8 cellular contexts compared by ENCODE assay signal in genomic region chr7:2314209-2314955, GRCh38. TPM values are rescaled to one million over a fixed set of nuclear protein-coding genes. Genes with fewer than 3 reads are reported as not detected.
DNase-seq lines count a peak whose midpoint lies in the region; ATAC-seq and TF ChIP-seq lines count a peak whose summit lies in the region.

Gene SNX8, minus strand, starts transcription at chr7:2314441. Its CDS starts 20 bp downstream, at chr7:2314421.

- H3K4me3 ChIP-seq in AG04450 (ENCODE audit: low read depth, low read length) (peak within 1 kb of the TSS; percentile 88), spleen (peak within 1 kb of the TSS; percentile 72 to 97 (median 85))

- CTCF ChIA-PET in AG04450 (lab: Charles Lee) (no interaction called here), activated B cell treated with CpG ODN at 0.5 μM for 24 hours (lab: Charles Lee) (no interaction called here)

- peaks cover 31% of the 10 kb centered on the region for H3K36me3 Mint-ChIP-seq in activated B cell treated with CpG ODN at 0.5 μM for 24 hours (ENCODE audit: low read depth)

- TF ChIP-seq CTCF in AG04450 (IDR thresholded peaks at IDR 0.05; ENCODE audit: low read depth, low read length) (no peak), activated B cell treated with CpG ODN at 0.5 μM for 24 hours (IDR thresholded peaks at IDR 0.05) (no peak), spleen (IDR thresholded peaks at IDR 0.05 in 8 of 11, conservative IDR thresholded peaks at IDR 0.05 in 3 of 11) (peak in 5 of 11 experiments; percentile 18 to 30 (median 19))

- POLR2A ChIA-PET in AG04450 (lab: Yijun Ruan, JAX) (no interaction called here), activated B cell treated with CpG ODN at 0.5 μM for 24 hours (lab: Charles Lee) (interaction anchor here (0.6 to 3.1 kb wide), 13 partner anchors 10 to 215 kb away, joined by 3 to 75 read pairs (median 6); partner anchors contain the start of genes EIF3B, MAD1L1, MRM2 and NUDT1)

- H3K4me3 Mint-ChIP-seq in activated B cell treated with CpG ODN at 0.5 μM for 24 hours: no peak within 1 kb of the TSS

- H3K9me3 ChIP-seq in AG04450 (ENCODE audit: control insufficient read depth, insufficient read depth, low read length) (no peaks in the 10 kb centered on the region; the same call in 1 of the 2 replicates), spleen (no peaks in the 10 kb centered on the region)

- H3K36me3 ChIP-seq in spleen: peaks cover 0 to 7% (median 2%) of the 10 kb centered on the region in 6 donors

- TF ChIP-seq POLR2A in spleen (IDR thresholded peaks at IDR 0.05): peak in 1 of 3 donors; percentile 60

- WGBS in spleen, 5 donors: 0 to 3% (median 1%) methylated on average over 23 to 78 of the region's 78 CpGs

- H3K4me1 Mint-ChIP-seq in activated B cell treated with CpG ODN at 0.5 μM for 24 hours: peaks cover 47% of the 10 kb centered on the region

- H3K27me3 ChIP-seq in AG04450 (ENCODE audit: control insufficient read depth, insufficient read depth, low read length) (no peaks in the 10 kb centered on the region), spleen (replicated peaks in 1 of 7) (no peaks in the 10 kb centered on the region)

- no peaks in the 10 kb centered on the region for H3K9me3 Mint-ChIP-seq in activated B cell treated with CpG ODN at 0.5 μM for 24 hours

- peaks cover 14 to 79% (median 52%) of the 10 kb centered on the region in 6 donors for H3K4me1 ChIP-seq in spleen

- H3K27me3 Mint-ChIP-seq in activated B cell treated with CpG ODN at 0.5 μM for 24 hours: no peaks in the 10 kb centered on the region

- ATAC-seq in GM18909 (IDR thresholded peaks at IDR 0.05; ENCODE audit: poor library complexity, unreplicated experiment) (peak; percentile 80), HG03139 (IDR thresholded peaks at IDR 0.05; ENCODE audit: unreplicated experiment) (peak; percentile 75), activated B cell treated with CpG ODN at 0.5 μM for 24 hours (ENCODE audit: low read depth) (peak; percentile 77)

- DNase-seq in AG04450 (ENCODE audit: low read depth, low spot score) (peak; percentile 57), NCI-H2196 treated with DMSO at 0.1 percent for 48 hours (lab: John Stamatoyannopoulos, UW; ENCODE audit: unreplicated experiment) (peak; percentile 96), activated B cell treated with CpG ODN at 0.5 μM for 24 hours (peak; percentile 99), caudate nucleus (lab: John Stamatoyannopoulos, UW) (peak in 60 of 61 donors; percentile 14 to 91 (median 82)), inferior parietal cortex (ENCODE audit: extremely low spot score) (peak; percentile 73), spleen (peak; percentile 98)

- peak within 1 kb of the TSS; percentile 98 for H3K27ac Mint-ChIP-seq in activated B cell treated with CpG ODN at 0.5 μM for 24 hours

- intact Hi-C loops in activated B cell treated with CpG ODN at 0.5 μM for 24 hours (cut with micrococcal nuclease) (loop anchor here (1.0 to 10.0 kb wide), 9 partner anchors 15 to 1290 kb away; partner anchors contain the start of genes CHST12, EIF3B and MAD1L1), spleen (cut with DNase I; ENCODE audit: low total_unique reads) (loop anchor here (5.0 kb wide), 1 partner anchor 67 kb away; no protein-coding TSS in a partner anchor)

- no peak within 1 kb of the TSS for H3K27ac ChIP-seq in AG04450 (ENCODE audit: low read depth, low read length)
- peak within 1 kb of the TSS; percentile 30 for H3K27ac ChIP-seq in caudate nucleus (ENCODE audit: low read depth, low read length)
- H3K27ac ChIP-seq in spleen: peak within 1 kb of the TSS; percentile 93 to 98 (median 96)

RNA-seq across cellular contexts. Expression of gene SNX8, which starts in this region (rescaled TPM):
- 40.2 and 53.0 TPM in 2 replicates for polyA plus RNA-seq in AG04450 (2011; rRNA removed)
- 63.4 and 80.5 TPM in 2 replicates for polyA minus RNA-seq in AG04450 (2011; rRNA and poly(A)+ RNA removed)
- 175 and 181 TPM in 2 replicates for total RNA-seq in activated B cell treated with CpG ODN at 0.5 μM for 24 hours
- 100 to 1,000 TPM in 2 of 7 donors, 10 to 100 TPM in 5; 74.0 to 196 (median 93.6) TPM for total RNA-seq in spleen
- polyA plus RNA-seq in spleen: 10 to 100 TPM; 48.8 to 63.8 (median 52.1) TPM
